2 cellular contexts compared by ENCODE assay signal in the genomic region with DNA sequence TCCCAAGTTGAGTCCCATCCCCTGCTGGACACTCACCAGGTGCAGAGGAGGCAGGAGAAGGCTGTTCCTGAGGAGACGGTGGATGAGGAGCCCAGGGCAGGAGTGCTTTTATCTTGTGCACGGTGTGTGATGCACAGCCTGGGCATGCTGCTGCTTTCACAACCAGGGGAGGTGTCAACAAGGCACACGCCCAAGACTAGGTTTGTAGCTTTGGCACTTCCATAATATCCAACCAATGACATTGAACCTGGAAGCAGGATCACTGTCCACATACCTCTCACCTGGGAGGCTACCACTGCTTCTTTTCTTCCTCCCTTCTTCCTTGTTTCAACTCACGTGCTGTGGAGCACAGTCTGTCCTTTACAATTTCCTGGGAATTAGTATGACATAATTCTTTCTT.
TF ChIP-seq lines count a peak whose summit lies in the region.

A gene with protein sequence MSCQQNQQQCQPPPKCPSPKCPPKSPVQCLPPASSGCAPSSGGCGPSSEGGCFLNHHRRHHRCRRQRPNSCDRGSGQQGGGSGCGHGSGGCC (minus strand): TSS at position 84 of the 400 bp plus-strand sequence. CDS start 580 bp downstream, outside the sequence.

TF ChIP-seq in GM23338, 12 proteins besides CTCF, POLR2A, EP300 and RAD21 (continued from another document):
- TF ChIP-seq, protein P1, sequence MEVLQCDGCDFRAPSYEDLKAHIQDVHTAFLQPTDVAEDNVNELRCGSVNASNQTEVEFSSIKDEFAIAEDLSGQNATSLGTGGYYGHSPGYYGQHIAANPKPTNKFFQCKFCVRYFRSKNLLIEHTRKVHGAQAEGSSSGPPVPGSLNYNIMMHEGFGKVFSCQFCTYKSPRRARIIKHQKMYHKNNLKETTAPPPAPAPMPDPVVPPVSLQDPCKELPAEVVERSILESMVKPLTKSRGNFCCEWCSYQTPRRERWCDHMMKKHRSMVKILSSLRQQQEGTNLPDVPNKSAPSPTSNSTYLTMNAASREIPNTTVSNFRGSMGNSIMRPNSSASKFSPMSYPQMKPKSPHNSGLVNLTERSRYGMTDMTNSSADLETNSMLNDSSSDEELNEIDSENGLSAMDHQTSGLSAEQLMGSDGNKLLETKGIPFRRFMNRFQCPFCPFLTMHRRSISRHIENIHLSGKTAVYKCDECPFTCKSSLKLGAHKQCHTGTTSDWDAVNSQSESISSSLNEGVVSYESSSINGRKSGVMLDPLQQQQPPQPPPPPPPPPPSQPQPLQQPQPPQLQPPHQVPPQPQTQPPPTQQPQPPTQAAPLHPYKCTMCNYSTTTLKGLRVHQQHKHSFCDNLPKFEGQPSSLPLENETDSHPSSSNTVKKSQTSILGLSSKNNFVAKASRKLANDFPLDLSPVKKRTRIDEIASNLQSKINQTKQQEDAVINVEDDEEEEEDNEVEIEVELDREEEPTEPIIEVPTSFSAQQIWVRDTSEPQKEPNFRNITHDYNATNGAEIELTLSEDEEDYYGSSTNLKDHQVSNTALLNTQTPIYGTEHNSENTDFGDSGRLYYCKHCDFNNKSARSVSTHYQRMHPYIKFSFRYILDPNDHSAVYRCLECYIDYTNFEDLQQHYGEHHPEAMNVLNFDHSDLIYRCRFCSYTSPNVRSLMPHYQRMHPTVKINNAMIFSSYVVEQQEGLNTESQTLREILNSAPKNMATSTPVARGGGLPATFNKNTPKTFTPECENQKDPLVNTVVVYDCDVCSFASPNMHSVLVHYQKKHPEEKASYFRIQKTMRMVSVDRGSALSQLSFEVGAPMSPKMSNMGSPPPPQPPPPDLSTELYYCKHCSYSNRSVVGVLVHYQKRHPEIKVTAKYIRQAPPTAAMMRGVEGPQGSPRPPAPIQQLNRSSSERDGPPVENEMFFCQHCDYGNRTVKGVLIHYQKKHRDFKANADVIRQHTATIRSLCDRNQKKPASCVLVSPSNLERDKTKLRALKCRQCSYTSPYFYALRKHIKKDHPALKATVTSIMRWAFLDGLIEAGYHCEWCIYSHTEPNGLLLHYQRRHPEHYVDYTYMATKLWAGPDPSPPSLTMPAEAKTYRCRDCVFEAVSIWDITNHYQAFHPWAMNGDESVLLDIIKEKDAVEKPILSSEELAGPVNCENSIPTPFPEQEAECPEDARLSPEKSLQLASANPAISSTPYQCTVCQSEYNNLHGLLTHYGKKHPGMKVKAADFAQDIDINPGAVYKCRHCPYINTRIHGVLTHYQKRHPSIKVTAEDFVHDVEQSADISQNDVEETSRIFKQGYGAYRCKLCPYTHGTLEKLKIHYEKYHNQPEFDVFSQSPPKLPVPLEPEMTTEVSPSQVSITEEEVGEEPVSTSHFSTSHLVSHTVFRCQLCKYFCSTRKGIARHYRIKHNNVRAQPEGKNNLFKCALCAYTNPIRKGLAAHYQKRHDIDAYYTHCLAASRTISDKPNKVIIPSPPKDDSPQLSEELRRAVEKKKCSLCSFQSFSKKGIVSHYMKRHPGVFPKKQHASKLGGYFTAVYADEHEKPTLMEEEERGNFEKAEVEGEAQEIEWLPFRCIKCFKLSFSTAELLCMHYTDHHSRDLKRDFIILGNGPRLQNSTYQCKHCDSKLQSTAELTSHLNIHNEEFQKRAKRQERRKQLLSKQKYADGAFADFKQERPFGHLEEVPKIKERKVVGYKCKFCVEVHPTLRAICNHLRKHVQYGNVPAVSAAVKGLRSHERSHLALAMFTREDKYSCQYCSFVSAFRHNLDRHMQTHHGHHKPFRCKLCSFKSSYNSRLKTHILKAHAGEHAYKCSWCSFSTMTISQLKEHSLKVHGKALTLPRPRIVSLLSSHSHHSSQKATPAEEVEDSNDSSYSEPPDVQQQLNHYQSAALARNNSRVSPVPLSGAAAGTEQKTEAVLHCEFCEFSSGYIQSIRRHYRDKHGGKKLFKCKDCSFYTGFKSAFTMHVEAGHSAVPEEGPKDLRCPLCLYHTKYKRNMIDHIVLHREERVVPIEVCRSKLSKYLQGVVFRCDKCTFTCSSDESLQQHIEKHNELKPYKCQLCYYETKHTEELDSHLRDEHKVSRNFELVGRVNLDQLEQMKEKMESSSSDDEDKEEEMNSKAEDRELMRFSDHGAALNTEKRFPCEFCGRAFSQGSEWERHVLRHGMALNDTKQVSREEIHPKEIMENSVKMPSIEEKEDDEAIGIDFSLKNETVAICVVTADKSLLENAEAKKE (CRISPR knock-in tag; IDR thresholded peaks at IDR 0.05), result no peak
- TF ChIP-seq ZNF331 (CRISPR knock-in tag; IDR thresholded peaks at IDR 0.05; ENCODE audit: low read depth), result no peak
- no peak for TF ChIP-seq JUNB (IDR thresholded peaks at IDR 0.05; ENCODE audit: unreplicated experiment)
- TF ChIP-seq, protein P2, sequence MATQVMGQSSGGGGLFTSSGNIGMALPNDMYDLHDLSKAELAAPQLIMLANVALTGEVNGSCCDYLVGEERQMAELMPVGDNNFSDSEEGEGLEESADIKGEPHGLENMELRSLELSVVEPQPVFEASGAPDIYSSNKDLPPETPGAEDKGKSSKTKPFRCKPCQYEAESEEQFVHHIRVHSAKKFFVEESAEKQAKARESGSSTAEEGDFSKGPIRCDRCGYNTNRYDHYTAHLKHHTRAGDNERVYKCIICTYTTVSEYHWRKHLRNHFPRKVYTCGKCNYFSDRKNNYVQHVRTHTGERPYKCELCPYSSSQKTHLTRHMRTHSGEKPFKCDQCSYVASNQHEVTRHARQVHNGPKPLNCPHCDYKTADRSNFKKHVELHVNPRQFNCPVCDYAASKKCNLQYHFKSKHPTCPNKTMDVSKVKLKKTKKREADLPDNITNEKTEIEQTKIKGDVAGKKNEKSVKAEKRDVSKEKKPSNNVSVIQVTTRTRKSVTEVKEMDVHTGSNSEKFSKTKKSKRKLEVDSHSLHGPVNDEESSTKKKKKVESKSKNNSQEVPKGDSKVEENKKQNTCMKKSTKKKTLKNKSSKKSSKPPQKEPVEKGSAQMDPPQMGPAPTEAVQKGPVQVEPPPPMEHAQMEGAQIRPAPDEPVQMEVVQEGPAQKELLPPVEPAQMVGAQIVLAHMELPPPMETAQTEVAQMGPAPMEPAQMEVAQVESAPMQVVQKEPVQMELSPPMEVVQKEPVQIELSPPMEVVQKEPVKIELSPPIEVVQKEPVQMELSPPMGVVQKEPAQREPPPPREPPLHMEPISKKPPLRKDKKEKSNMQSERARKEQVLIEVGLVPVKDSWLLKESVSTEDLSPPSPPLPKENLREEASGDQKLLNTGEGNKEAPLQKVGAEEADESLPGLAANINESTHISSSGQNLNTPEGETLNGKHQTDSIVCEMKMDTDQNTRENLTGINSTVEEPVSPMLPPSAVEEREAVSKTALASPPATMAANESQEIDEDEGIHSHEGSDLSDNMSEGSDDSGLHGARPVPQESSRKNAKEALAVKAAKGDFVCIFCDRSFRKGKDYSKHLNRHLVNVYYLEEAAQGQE (IDR thresholded peaks at IDR 0.05; ENCODE audit: unreplicated experiment), result no peak
- no peak for TF ChIP-seq ZNF114 (CRISPR knock-in tag; IDR thresholded peaks at IDR 0.05)
- TF ChIP-seq EZH2 (IDR thresholded peaks at IDR 0.05; ENCODE audit: low read depth, unreplicated experiment), result no peak
- TF ChIP-seq EZH2phosphoT487 (IDR thresholded peaks at IDR 0.05; ENCODE audit: unreplicated experiment), result no peak
- TF ChIP-seq, protein P3, sequence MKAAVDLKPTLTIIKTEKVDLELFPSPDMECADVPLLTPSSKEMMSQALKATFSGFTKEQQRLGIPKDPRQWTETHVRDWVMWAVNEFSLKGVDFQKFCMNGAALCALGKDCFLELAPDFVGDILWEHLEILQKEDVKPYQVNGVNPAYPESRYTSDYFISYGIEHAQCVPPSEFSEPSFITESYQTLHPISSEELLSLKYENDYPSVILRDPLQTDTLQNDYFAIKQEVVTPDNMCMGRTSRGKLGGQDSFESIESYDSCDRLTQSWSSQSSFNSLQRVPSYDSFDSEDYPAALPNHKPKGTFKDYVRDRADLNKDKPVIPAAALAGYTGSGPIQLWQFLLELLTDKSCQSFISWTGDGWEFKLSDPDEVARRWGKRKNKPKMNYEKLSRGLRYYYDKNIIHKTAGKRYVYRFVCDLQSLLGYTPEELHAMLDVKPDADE (IDR thresholded peaks at IDR 0.05), result no peak

TF ChIP-seq in SK-N-SH treated with all-trans-retinoic acid at 6 μM for 48 hours, 23 proteins besides CTCF, POLR2A, EP300 and RAD21 (continued from another document):
- TF ChIP-seq OSR1 (CRISPR knock-in tag; IDR thresholded peaks at IDR 0.05), result no peak
- no peak for TF ChIP-seq ZNF70 (CRISPR knock-in tag; IDR thresholded peaks at IDR 0.05)
- no peak for TF ChIP-seq RARB (CRISPR knock-in tag; IDR thresholded peaks at IDR 0.05)
- TF ChIP-seq PPARA (CRISPR knock-in tag; IDR thresholded peaks at IDR 0.05; ENCODE audit: borderline replicate concordance), result no peak
- no peak for TF ChIP-seq ISL1 (CRISPR knock-in tag; IDR thresholded peaks at IDR 0.05)
- no peak for TF ChIP-seq ZFP3 (CRISPR knock-in tag; IDR thresholded peaks at IDR 0.05)
